Comparison of ENCODE assay signal across 1 cellular context in genomic region chr2:86338778-86339295, GRCh38.
TF ChIP-seq lines count a peak whose summit lies in the region.

No MANE protein-coding gene starts in this region.

TF ChIP-seq in HCT116, 20 proteins besides CTCF, POLR2A, EP300 and RAD21 (continued from another document):
- TF ChIP-seq REST (IDR thresholded peaks at IDR 0.05; ENCODE audit: low read depth) (no peak), FOSL1 (IDR thresholded peaks at IDR 0.05; ENCODE audit: low read depth) (no peak), ELF1 (IDR thresholded peaks at IDR 0.05; ENCODE audit: borderline replicate concordance, low read depth) (no peak)
